ENCODE assay signal across 8 cellular contexts in genomic region chr19:16495982-16496612, GRCh38. TPM values are rescaled to one million over a fixed set of nuclear protein-coding genes. Genes with fewer than 3 reads are reported as not detected.
DNase-seq lines count a peak whose midpoint lies in the region; ATAC-seq, FAIRE-seq and TF ChIP-seq lines count a peak whose summit lies in the region.

Gene C19orf44, plus strand, starts transcription at chr19:16496394. Its CDS starts 4,399 bp downstream, at chr19:16500793.
Gene CALR3, minus strand, starts transcription at chr19:16496167. Its CDS starts 38 bp downstream, at chr19:16496129.

- peak within 1 kb of the TSS; percentile 95 for H3K9ac ChIP-seq in iPS-20b (ENCODE audit: low read depth, low read length)

- H3K27me3 ChIP-seq in AG04450 (ENCODE audit: control insufficient read depth, insufficient read depth, low read length) (no peaks in the 10 kb centered on the region), WERI-Rb-1 (ENCODE audit: insufficient read depth, low read depth, severe bottlenecking) (no peaks in the 10 kb centered on the region), bronchial epithelial cell (ENCODE audit: control insufficient read depth, insufficient read depth, low read length) (no peaks in the 10 kb centered on the region), iPS-20b (ENCODE audit: insufficient read depth, low read length) (no peaks in the 10 kb centered on the region)

- POLR2A ChIA-PET in AG04450 (lab: Yijun Ruan, JAX): interaction anchor here (0.5 to 1.6 kb wide), 7 partner anchors 10 to 131 kb away, joined by 3 to 15 read pairs (median 4); no protein-coding TSS in a partner anchor

- peak within 1 kb of the TSS; percentile 94 for H3K4me3 ChIP-seq in AG04450 (ENCODE audit: low read depth, low read length)
- H3K4me3 ChIP-seq in WERI-Rb-1 (ENCODE audit: low read depth, low read length): peak within 1 kb of the TSS; percentile 84
- H3K4me3 ChIP-seq in bronchial epithelial cell (ENCODE audit: low read depth, low read length): peak within 1 kb of the TSS; percentile 91
- peak within 1 kb of the TSS; percentile 97 for H3K4me3 ChIP-seq in iPS-20b (ENCODE audit: low read length)
- peak within 1 kb of the TSS; percentile 50 to 81 (median 66) for H3K4me3 ChIP-seq in skin epidermis

- H3K27ac ChIP-seq in AG04450 (ENCODE audit: low read depth, low read length) (peak within 1 kb of the TSS; percentile 52), WERI-Rb-1 (peak within 1 kb of the TSS; percentile 67), iPS-20b (ENCODE audit: low read length) (peak within 1 kb of the TSS; percentile 93), skin epidermis (peak within 1 kb of the TSS in 20 of 21 experiments; percentile 56 to 88 (median 76))

- peak; percentile 7 for FAIRE-seq in bronchial epithelial cell (lab: Jason Lieb, UNC)

- ATAC-seq in GM18907 (IDR thresholded peaks at IDR 0.05; ENCODE audit: unreplicated experiment) (peak; percentile 96), HG03139 (IDR thresholded peaks at IDR 0.05; ENCODE audit: unreplicated experiment) (peak; percentile 96)

- TF ChIP-seq CTCF in AG04450 (IDR thresholded peaks at IDR 0.05; ENCODE audit: low read depth, low read length) (no peak), WERI-Rb-1 (IDR thresholded peaks at IDR 0.05; ENCODE audit: low read depth, low read length) (no peak), bronchial epithelial cell (IDR thresholded peaks at IDR 0.05; ENCODE audit: insufficient read depth, low read length, severe bottlenecking) (no peak)

- H3K36me3 ChIP-seq in WERI-Rb-1 (peaks cover 6% of the 10 kb centered on the region), bronchial epithelial cell (ENCODE audit: control insufficient read depth, insufficient read depth, low read length) (no peaks in the 10 kb centered on the region), iPS-20b (ENCODE audit: insufficient read depth, low read depth, low read length) (0 out of 2 replicates have a peak, but pooled peaks cover 2% of the 10 kb centered on the region)

- H3K4me1 ChIP-seq in iPS-20b (ENCODE audit: insufficient read depth, low read length): 0 out of 2 replicates have a peak, but pooled peaks cover 4% of the 10 kb centered on the region

- CTCF ChIA-PET in AG04450 (lab: Charles Lee): interaction anchor here (0.6 kb wide), 1 partner anchor 10 kb away, joined by 3 read pairs; no protein-coding TSS in a partner anchor

- no peaks in the 10 kb centered on the region for H3K9me3 ChIP-seq in AG04450 (ENCODE audit: control insufficient read depth, insufficient read depth, low read length)
- H3K9me3 ChIP-seq in WERI-Rb-1 (ENCODE audit: severe bottlenecking): no peaks in the 10 kb centered on the region
- no peaks in the 10 kb centered on the region for H3K9me3 ChIP-seq in iPS-20b (ENCODE audit: insufficient read depth, low read depth, low read length)

- DNase-seq in AG04450 (ENCODE audit: low read depth, low spot score): peak; percentile 96
- DNase-seq in NCI-H2196 treated with DMSO at 0.1 percent for 48 hours (lab: John Stamatoyannopoulos, UW; ENCODE audit: unreplicated experiment): peak; percentile 97
- DNase-seq in WERI-Rb-1: peak; percentile 98
- peak; percentile 94 for DNase-seq in bronchial epithelial cell (ENCODE audit: low read depth)

RNA-seq across cellular contexts. Expression of gene C19orf44, which starts in this region (rescaled TPM):
- polyA plus RNA-seq in AG04450 (2011; rRNA removed): 1.8 and 2.3 TPM in 2 replicates
- 2.2 and 3.4 TPM in 2 replicates for polyA minus RNA-seq in AG04450 (2011; rRNA and poly(A)+ RNA removed)
- 0.77 and 1.1 TPM in 2 replicates for total RNA-seq in bronchial epithelial cell

RNA-seq across cellular contexts. Expression of gene CALR3, which starts in this region (rescaled TPM):
- polyA plus RNA-seq in AG04450 (2011; rRNA removed): not detected in 2 replicates
- polyA minus RNA-seq in AG04450 (2011; rRNA and poly(A)+ RNA removed): not detected in 2 replicates
- 0.26 and 0.51 TPM in 2 replicates for total RNA-seq in bronchial epithelial cell

Comparison
In these comparisons a context has a peak if more than half of its experiments do, and no peak if none do; other contexts are left out.
1. Peak in every context shown above with its lines: DNase-seq, ATAC-seq, H3K4me3 ChIP-seq and H3K27ac ChIP-seq.